Comparison of ENCODE assay signal across 1 cellular context in the genomic region with DNA sequence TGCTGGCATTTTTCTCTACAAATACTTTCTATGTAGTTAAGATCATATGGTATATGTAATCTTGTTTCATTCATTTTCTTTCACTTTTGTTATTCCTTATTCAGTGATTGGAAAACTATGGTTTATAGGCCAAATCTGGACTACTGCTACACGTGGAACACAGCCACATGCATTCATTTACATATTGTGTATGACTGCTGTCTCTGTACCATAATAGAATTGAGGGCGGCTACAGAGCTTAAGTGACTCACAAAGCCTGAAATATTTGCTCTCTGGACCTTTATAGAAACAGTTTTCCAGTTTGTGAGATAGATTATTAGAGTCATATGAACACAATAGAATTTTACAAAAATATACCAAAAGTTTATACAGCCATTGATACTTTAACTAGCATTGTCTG.
TF ChIP-seq lines count a peak whose summit lies in the region.

No MANE protein-coding gene starts in this region.

TF ChIP-seq in endothelial cell of umbilical vein, 7 proteins besides CTCF, POLR2A, EP300 and RAD21:
- TF ChIP-seq POLR2AphosphoS5 (IDR thresholded peaks at IDR 0.05; ENCODE audit: insufficient read depth, low read depth, low read length) (no peak), FOS (IDR thresholded peaks at IDR 0.05; ENCODE audit: borderline replicate concordance, insufficient read depth, low read length) (peak; percentile 35)
